In genomic region chr3:187828571-187829452, GRCh38 we compare ENCODE assay signal across 11 cellular contexts.
DNase-seq lines count a peak whose midpoint lies in the region; ATAC-seq, FAIRE-seq and TF ChIP-seq lines count a peak whose summit lies in the region.
"Had no signal": no experiment of that assay in that cellular context is flagged by ENCODE, and none has a peak within 500 bp of the region (broad histone marks: within the 10 kb centered on the region; RNA-seq: fewer than 3 reads in every experiment).

No MANE protein-coding gene starts in this region.

- H3K27ac ChIP-seq in tibial nerve (no peak overlapping the region), kidney (ENCODE audit: low read depth in 2 of 2, low read length in 2 of 2) (no peak overlapping the region), uterus (no peak overlapping the region)
- H3K27ac ChIP-seq: brain microvascular endothelial cell had no signal

- ATAC-seq in GM18499 (IDR thresholded peaks at IDR 0.05; ENCODE audit: insufficient read depth, unreplicated experiment) = peak; percentile 83
- peak; percentile 75 for ATAC-seq in GM21390 (IDR thresholded peaks at IDR 0.05; ENCODE audit: unreplicated experiment)
- ATAC-seq in HG03342 (IDR thresholded peaks at IDR 0.05; ENCODE audit: unreplicated experiment) = peak; percentile 89
- ATAC-seq: WTC11 had no signal

- H3K4me1 ChIP-seq in tibial nerve = no peaks in the 10 kb centered on the region
- H3K4me1 ChIP-seq in kidney (ENCODE audit: control insufficient read depth in 1 of 2, insufficient read depth in 1 of 2, low read depth in 1 of 2, low read length in 2 of 2) = no peaks in the 10 kb centered on the region
- no peaks in the 10 kb centered on the region for H3K4me1 ChIP-seq in uterus

- 71 to 77% methylated on average over 7 of the region's 7 CpGs for WGBS in tibial nerve, 2 donors

- H3K27me3 Mint-ChIP-seq in T-helper 2 cell treated with Interferon-gamma antibody and Interleukin-4, amounts not matched to agents 5 μg/mL and 100 μg/mL, for 36 hours (ENCODE audit: low read depth) = no peaks in the 10 kb centered on the region

- peaks cover 30% of the 10 kb centered on the region for H3K4me1 Mint-ChIP-seq in T-helper 2 cell treated with Interferon-gamma antibody and Interleukin-4, amounts not matched to agents 5 μg/mL and 100 μg/mL, for 36 hours (ENCODE audit: low read depth)
- H3K4me1 Mint-ChIP-seq: WTC11 had no signal

- TF ChIP-seq EP300 in tibial nerve (IDR thresholded peaks at IDR 0.05) = no peak

- intact Hi-C loops in kidney (cut with DNase I) = no loop called here
- intact Hi-C loops in uterus (cut with DNase I; ENCODE audit: low total_unique reads) = no loop called here

- TF ChIP-seq POLR2A in tibial nerve (IDR thresholded peaks at IDR 0.05) (no peak), uterus (IDR thresholded peaks at IDR 0.05) (no peak)

- no peaks in the 10 kb centered on the region for H3K9me3 Mint-ChIP-seq in T-helper 2 cell treated with Interferon-gamma antibody and Interleukin-4, amounts not matched to agents 5 μg/mL and 100 μg/mL, for 36 hours
- H3K9me3 Mint-ChIP-seq: WTC11 had no signal

- no peak overlapping the region for H3K4me3 Mint-ChIP-seq in T-helper 2 cell treated with Interferon-gamma antibody and Interleukin-4, amounts not matched to agents 5 μg/mL and 100 μg/mL, for 36 hours
- H3K4me3 Mint-ChIP-seq: WTC11 had no signal

- no peak overlapping the region for H3K9ac ChIP-seq in kidney (ENCODE audit: low read length in 2 of 2)

- peak; percentile 22 for DNase-seq in islet precursor cell
- no peak for DNase-seq in tibial nerve (ENCODE audit: low spot score in 2 of 2)
- DNase-seq in T-helper 2 cell treated with Interferon-gamma antibody and Interleukin-4, amounts not matched to agents 5 μg/mL and 100 μg/mL, for 36 hours (ENCODE audit: low spot score) = no peak
- no peak for DNase-seq in kidney
- DNase-seq in uterus = no peak
- DNase-seq: brain microvascular endothelial cell, NCI-H2029 had no signal

- H3K4me3 ChIP-seq in tibial nerve = no peak overlapping the region
- H3K4me3 ChIP-seq in kidney (ENCODE audit: low read length in 2 of 2) = no peak overlapping the region
- no peak overlapping the region for H3K4me3 ChIP-seq in uterus

- H3K36me3 Mint-ChIP-seq in T-helper 2 cell treated with Interferon-gamma antibody and Interleukin-4, amounts not matched to agents 5 μg/mL and 100 μg/mL, for 36 hours (ENCODE audit: low read depth) = no peaks in the 10 kb centered on the region
- H3K36me3 Mint-ChIP-seq: WTC11 had no signal

- no peak for TF ChIP-seq CTCF in tibial nerve (IDR thresholded peaks at IDR 0.05)
- no peak for TF ChIP-seq CTCF in kidney (IDR thresholded peaks at IDR 0.05; ENCODE audit: borderline replicate concordance, extremely low read depth, insufficient read depth)
- TF ChIP-seq CTCF in uterus (IDR thresholded peaks at IDR 0.05) = no peak

- H3K27me3 ChIP-seq in tibial nerve (no peaks in the 10 kb centered on the region), uterus (no peaks in the 10 kb centered on the region)
- H3K27me3 ChIP-seq: brain microvascular endothelial cell had no signal

- no peaks in the 10 kb centered on the region for H3K36me3 ChIP-seq in tibial nerve
- no peaks in the 10 kb centered on the region for H3K36me3 ChIP-seq in kidney (ENCODE audit: control insufficient read depth in 1 of 2, insufficient read depth in 2 of 2, low read length in 2 of 2)
- H3K36me3 ChIP-seq in uterus = no peaks in the 10 kb centered on the region
- H3K36me3 ChIP-seq: brain microvascular endothelial cell had no signal

- no peak for FAIRE-seq in kidney (lab: Jason Lieb, UNC)

- H3K9me3 ChIP-seq in tibial nerve (no peaks in the 10 kb centered on the region), kidney (ENCODE audit: control insufficient read depth in 1 of 2, low read length in 2 of 2) (no peaks in the 10 kb centered on the region), uterus (no peaks in the 10 kb centered on the region)

- no peak overlapping the region for H3K27ac Mint-ChIP-seq in T-helper 2 cell treated with Interferon-gamma antibody and Interleukin-4, amounts not matched to agents 5 μg/mL and 100 μg/mL, for 36 hours
- H3K27ac Mint-ChIP-seq: WTC11 had no signal
